Comparison of ENCODE assay signal across 8 cellular contexts in genomic region chr11:615453-616319, GRCh38. TPM values are rescaled to one million over a fixed set of nuclear protein-coding genes. Genes with fewer than 3 reads are reported as not detected.
DNase-seq lines count a peak whose midpoint lies in the region; ATAC-seq and TF ChIP-seq lines count a peak whose summit lies in the region.

Gene IRF7 (minus strand): TSS chr11:615950. CDS start chr11:615364, 586 bp downstream.

- ATAC-seq in HCT116: peak; percentile 86
- ATAC-seq in Right ventricle myocardium superior (ENCODE audit: poor library complexity): peak; percentile 92

- H3K79me1 ChIP-seq in trophoblast cell (ENCODE audit: low read length): peaks cover 2% of the 10 kb centered on the region

- H3F3A ChIP-seq in SU-DHL-6 (ENCODE audit: insufficient read depth): peaks cover 10% of the 10 kb centered on the region

- H4K8ac ChIP-seq in trophoblast cell (ENCODE audit: low read depth, low read length): peak within 1 kb of the TSS; percentile 85

- H3K9me2 ChIP-seq in HCT116 (ENCODE audit: insufficient read depth): no peaks in the 10 kb centered on the region
- H3K9me2 ChIP-seq in SU-DHL-6 (replicated peaks; ENCODE audit: insufficient read depth, low read length): no peaks in the 10 kb centered on the region

- intact Hi-C loops in HCT116 (cut with micrococcal nuclease): no loop called here
- intact Hi-C loops in Right ventricle myocardium superior (cut with DNase I): no loop called here

- H3K23ac ChIP-seq in trophoblast cell (ENCODE audit: low read length): no peak within 1 kb of the TSS

- H3K36me3 ChIP-seq in HCT116 (ENCODE audit: control insufficient read depth in 1 of 2, insufficient read depth in 2 of 2, low read length in 2 of 2): peaks cover 10 to 20% of the 10 kb centered on the region in 2 experiments; a peak in 3 of 4 replicates
- no peaks in the 10 kb centered on the region for H3K36me3 ChIP-seq in SU-DHL-6 (ENCODE audit: low read length)
- H3K36me3 ChIP-seq in trophoblast cell (ENCODE audit: control insufficient read depth in 1 of 2, insufficient read depth in 2 of 2, low read length in 2 of 2): peaks cover 49 to 50% of the 10 kb centered on the region in 2 experiments
- peaks cover 0 to 65% (median 10%) of the 10 kb centered on the region in 3 donors for H3K36me3 ChIP-seq in tibial nerve

- H3K4me3 ChIP-seq in HCT116 (replicated peaks in 1 of 2; ENCODE audit: low read depth in 1 of 2, low read length in 2 of 2): peak within 1 kb of the TSS; percentile 62 to 68
- peak within 1 kb of the TSS; percentile 91 for H3K4me3 ChIP-seq in SU-DHL-6 (ENCODE audit: insufficient read depth, low read length, poor library complexity, severe bottlenecking)
- peak within 1 kb of the TSS; percentile 84 for H3K4me3 ChIP-seq in trophoblast cell (ENCODE audit: low read depth, low read length)
- H3K4me3 ChIP-seq in tibial nerve: peak within 1 kb of the TSS; percentile 56 to 83 (median 71)

- peak within 1 kb of the TSS; percentile 76 for H4K91ac ChIP-seq in trophoblast cell (ENCODE audit: low read depth, low read length)

- CTCF ChIA-PET in HCT116 (lab: Charles Lee): no interaction called here

- TF ChIP-seq CTCF in HCT116 (IDR thresholded peaks at IDR 0.05 in 2 of 3, conservative IDR thresholded peaks at IDR 0.05 in 1 of 3; ENCODE audit: borderline replicate concordance in 1 of 3, insufficient read depth in 1 of 3, low read depth in 2 of 3, low read length in 2 of 3) (no peak), SU-DHL-6 (IDR thresholded peaks at IDR 0.05; ENCODE audit: insufficient read depth, low read length, poor library complexity, severe bottlenecking) (no peak), tibial nerve (IDR thresholded peaks at IDR 0.05) (peak in 1 of 5 experiments; percentile 29)

- peaks cover 8 to 42% of the 10 kb centered on the region in 2 experiments for H3K4me1 ChIP-seq in HCT116 (ENCODE audit: control insufficient read depth in 1 of 2, insufficient read depth in 2 of 2, low read length in 2 of 2)
- H3K4me1 ChIP-seq in trophoblast cell (ENCODE audit: control insufficient read depth in 1 of 2, insufficient read depth in 2 of 2, low read length in 2 of 2): peaks cover 9 to 17% of the 10 kb centered on the region in 2 experiments
- peaks cover 0 to 43% (median 17%) of the 10 kb centered on the region in 4 donors for H3K4me1 ChIP-seq in tibial nerve

- peak within 1 kb of the TSS; percentile 79 for H3K14ac ChIP-seq in trophoblast cell (ENCODE audit: low read length)

- H3K4me2 ChIP-seq in HCT116 (ENCODE audit: low read length) (peak within 1 kb of the TSS; percentile 95), SU-DHL-6 (ENCODE audit: low read depth, low read length, poor library complexity, severe bottlenecking) (peak within 1 kb of the TSS; percentile 87), trophoblast cell (ENCODE audit: low read length) (peak within 1 kb of the TSS; percentile 84)

- peak within 1 kb of the TSS; percentile 87 for H2BK5ac ChIP-seq in trophoblast cell (ENCODE audit: low read depth, low read length, poor library complexity)

- WGBS in trophoblast cell (ENCODE audit: extremely low coverage, insufficient coverage, insufficient read length): no CpG with 5 or more reads among the region's 67 CpGs
- 6 to 8% methylated on average over 39 to 56 of the region's 67 CpGs for WGBS in tibial nerve, 2 donors

- H3K9ac ChIP-seq in HCT116 (ENCODE audit: low read length) (peak within 1 kb of the TSS; percentile 74), SU-DHL-6 (ENCODE audit: low read length) (peak within 1 kb of the TSS; percentile 73), trophoblast cell (ENCODE audit: low read length) (peak within 1 kb of the TSS; percentile 73)

- peak within 1 kb of the TSS; percentile 64 for H2BK120ac ChIP-seq in trophoblast cell (ENCODE audit: insufficient read depth, low read length, poor library complexity)

- TF ChIP-seq POLR2A in HCT116 (IDR thresholded peaks at IDR 0.05; ENCODE audit: borderline replicate concordance, extremely low read depth, insufficient read depth, insufficient read length) (peak; percentile 54), tibial nerve (IDR thresholded peaks at IDR 0.05) (peak in 1 of 2 donors; percentile 82)

- no peak within 1 kb of the TSS for H2BK12ac ChIP-seq in trophoblast cell (ENCODE audit: low read length)

- peak in 1 of 2 donors; percentile 91 for TF ChIP-seq EP300 in tibial nerve (IDR thresholded peaks at IDR 0.05)

- H3K79me2 ChIP-seq in HCT116 (ENCODE audit: insufficient read depth, low read length): peaks cover 27% of the 10 kb centered on the region; the same call in 1 of the 2 replicates
- H3K79me2 ChIP-seq in SU-DHL-6 (ENCODE audit: insufficient read depth, low read length): no peaks in the 10 kb centered on the region
- H3K79me2 ChIP-seq in trophoblast cell (ENCODE audit: control insufficient read depth, insufficient read depth, low read length, poor library complexity): no peaks in the 10 kb centered on the region

- TF ChIP-seq RAD21 in HCT116 (IDR thresholded peaks at IDR 0.05; ENCODE audit: low read depth): no peak

- H3K27ac ChIP-seq in HCT116 (ENCODE audit: low read depth, low read length) (peak within 1 kb of the TSS; percentile 69), SU-DHL-6 (ENCODE audit: low read depth, low read length) (peak within 1 kb of the TSS; percentile 86), trophoblast cell (ENCODE audit: low read depth, low read length) (peak within 1 kb of the TSS; percentile 68), tibial nerve (peak within 1 kb of the TSS; percentile 83 to 96 (median 92))

- RAD21 ChIA-PET in HCT116 (lab: Charles Lee; ENCODE audit: low non-redundant PET in 1 of 2, low total read pairs in 2 of 2, uncharacterized antibody in 2 of 2, unreplicated experiment in 2 of 2): no interaction called here

- peak within 1 kb of the TSS; percentile 54 for H2AK5ac ChIP-seq in trophoblast cell (ENCODE audit: low read length)

- H2AFZ ChIP-seq in HCT116 (ENCODE audit: low read depth, low read length, poor library complexity, severe bottlenecking): no peak within 1 kb of the TSS
- H2AFZ ChIP-seq in SU-DHL-6 (ENCODE audit: low read depth, low read length, severe bottlenecking): peak within 1 kb of the TSS; percentile 72
- H2AFZ ChIP-seq in trophoblast cell (ENCODE audit: insufficient read depth, low read length, poor library complexity): peak within 1 kb of the TSS; percentile 86

- TSS peak; percentile 76 for BruUV-seq in HCT116 (replicated peaks; lab: Mats Ljungman, UMichigan)

- H4K20me1 ChIP-seq in HCT116 (ENCODE audit: insufficient read depth): peaks cover 13% of the 10 kb centered on the region; the same call in 1 of the 2 replicates
- no peaks in the 10 kb centered on the region; the same call in 1 of the 2 replicates for H4K20me1 ChIP-seq in SU-DHL-6 (ENCODE audit: low read depth, low read length)

- no peaks in the 10 kb centered on the region for H3K27me3 ChIP-seq in HCT116 (ENCODE audit: insufficient read depth, low read length)
- no peaks in the 10 kb centered on the region for H3K27me3 ChIP-seq in SU-DHL-6 (ENCODE audit: low read length)
- H3K27me3 ChIP-seq in trophoblast cell (ENCODE audit: insufficient read depth, low read length): no peaks in the 10 kb centered on the region
- no peaks in the 10 kb centered on the region for H3K27me3 ChIP-seq in tibial nerve

- H3K4ac ChIP-seq in trophoblast cell (ENCODE audit: low read depth, low read length): peak within 1 kb of the TSS; percentile 43

- POLR2A ChIA-PET in HCT116 (lab: Charles Lee): interaction anchor here (1.7 kb wide), 1 partner anchor 40 kb away, joined by 4 read pairs; the partner anchor contains the start of gene PHRF1

- H4K12ac ChIP-seq in trophoblast cell (ENCODE audit: low read depth, low read length): peak within 1 kb of the TSS; percentile 75

- peak within 1 kb of the TSS; percentile 9 for H3K18ac ChIP-seq in trophoblast cell (ENCODE audit: low read length)

- DNase-seq in GF-D8 (lab: John Stamatoyannopoulos, UW) (peak; percentile 75), HCT116 (ENCODE audit: low read depth, low spot score) (peak; percentile 73), NAMALWA (ENCODE audit: low spot score) (peak; percentile 91), Right ventricle myocardium superior (peak; percentile 99), trophoblast cell (peak; percentile 90 to 92), tibial nerve (ENCODE audit: low spot score in 2 of 2) (peak; percentile 95)
- peak; percentile 41 for DNase-seq in activated naive CD8-positive, alpha-beta T cell treated with anti-CD3 and anti-CD28 coated beads, Interleukin-2, amount 50 U/mL, for 16 hours (ENCODE audit: low read depth, low spot score)

- H3K9me3 ChIP-seq in HCT116 (ENCODE audit: control insufficient read depth in 1 of 2, insufficient read depth in 1 of 2, low read depth in 1 of 2, low read length in 2 of 2) (no peaks in the 10 kb centered on the region), SU-DHL-6 (ENCODE audit: insufficient read depth, low read length) (no peaks in the 10 kb centered on the region), trophoblast cell (ENCODE audit: insufficient read depth, low read depth, low read length) (peaks cover 1% of the 10 kb centered on the region), tibial nerve (no peaks in the 10 kb centered on the region)

TF ChIP-seq in HCT116, 20 proteins besides CTCF, POLR2A, EP300 and RAD21 (continues in another document):
- TF ChIP-seq CBX3 (IDR thresholded peaks at IDR 0.05; ENCODE audit: low read depth) (no peak), ZNF274 (IDR thresholded peaks at IDR 0.05; ENCODE audit: low read depth, low read length) (no peak), FOSL1 (IDR thresholded peaks at IDR 0.05; ENCODE audit: low read depth) (no peak), ZBTB33 (IDR thresholded peaks at IDR 0.05; ENCODE audit: extremely low read depth, insufficient replicate concordance, low read length) (peak; percentile 16), JUND (IDR thresholded peaks at IDR 0.05) (no peak), POLR2AphosphoS5 (IDR thresholded peaks at IDR 0.05; ENCODE audit: low read depth, low read length) (peak; percentile 91), EZH2phosphoT487 (IDR thresholded peaks at IDR 0.05; ENCODE audit: borderline replicate concordance) (no peak)

RNA-seq across cellular contexts. Expression of gene IRF7, which starts in this region (rescaled TPM):
- total RNA-seq in HCT116 (2021; ENCODE audit: unreplicated experiment) (15.2 TPM), Right ventricle myocardium superior (7.5 TPM), tibial nerve (10 to 100 TPM in 3 of 4 donors, 1 to 10 TPM in 1; 9.0 to 37.7 (median 27.5) TPM)
- 17.9 and 24.9 TPM in 2 replicates for polyA plus RNA-seq in HCT116 (2012)
- polyA plus RNA-seq in trophoblast cell (2013): 10.6 and 11.1 TPM in 2 replicates

Comparison
In these comparisons a context has a peak if more than half of its experiments do, and no peak if none do; other contexts are left out.
1. Peak in every context shown above with its lines: DNase-seq, ATAC-seq, H3K4me3 ChIP-seq and H3K27ac ChIP-seq.
2. DNase-seq: peak in every context shown above with its lines; median percentile 99 in Right ventricle myocardium superior; 95 in tibial nerve; 91 in NAMALWA; 91 in trophoblast cell; 75 in GF-D8; 73 in HCT116; 41 in activated naive CD8-positive, alpha-beta T cell treated with anti-CD3 and anti-CD28 coated beads, Interleukin-2, amount 50 U/mL, for 16 hours.